Comparison of ENCODE assay signal across 13 cellular contexts in the genomic region with DNA sequence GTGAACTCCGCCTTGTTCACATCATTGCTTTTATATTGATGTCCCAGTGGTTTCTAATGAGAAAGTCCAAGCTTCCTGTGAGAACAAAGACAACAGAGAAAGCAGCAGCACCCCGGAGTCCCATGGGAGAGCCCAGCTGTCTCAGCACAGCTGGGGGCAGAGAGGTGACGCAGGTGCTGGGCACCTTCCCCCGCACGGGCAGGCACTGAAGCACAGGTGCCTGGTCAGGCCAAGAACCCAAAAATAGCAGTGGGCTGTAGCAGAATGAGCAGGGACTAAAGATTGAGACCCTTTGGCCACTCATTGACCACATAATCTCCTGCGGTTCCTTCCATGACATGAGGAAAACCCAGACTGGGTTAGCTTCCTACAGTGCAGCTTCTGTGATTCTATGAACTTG. TPM values are rescaled to one million over a fixed set of nuclear protein-coding genes. Genes with fewer than 3 reads are reported as not detected.
DNase-seq lines count a peak whose midpoint lies in the region; ATAC-seq and TF ChIP-seq lines count a peak whose summit lies in the region.
"Had no signal": no experiment of that assay in that cellular context is flagged by ENCODE, and none has a peak within 500 bp of the region (broad histone marks: within the 10 kb centered on the region; RNA-seq: fewer than 3 reads in every experiment).

No MANE protein-coding gene starts in this region.

- H3K27me3 Mint-ChIP-seq in naive thymus-derived CD8-positive, alpha-beta T cell = no peaks in the 10 kb centered on the region
- H3K27me3 Mint-ChIP-seq: activated naive CD8-positive, alpha-beta T cell had no signal

- POLR2A ChIA-PET in naive thymus-derived CD8-positive, alpha-beta T cell (lab: Charles Lee) = interaction anchor here (0.6 kb wide), 1 partner anchor 29 kb away, joined by 4 read pairs; no protein-coding TSS in a partner anchor

- H3K4me3 Mint-ChIP-seq in naive thymus-derived CD8-positive, alpha-beta T cell = no peak overlapping the region
- H3K4me3 Mint-ChIP-seq: activated naive CD8-positive, alpha-beta T cell; nephron had no signal

- H3K4me3 ChIP-seq in MG63 = no peak overlapping the region
- H3K4me3 ChIP-seq: K562 had no signal

- in situ Hi-C loops in GM13977 (cut with MboI; ENCODE audit: low pct_unique_long_range_greater_than_20kb, low sequenced_read_pairs, unreplicated experiment) = no loop called here

- ATAC-seq in GM21381 (IDR thresholded peaks at IDR 0.05; ENCODE audit: unreplicated experiment) (peak; percentile 94), HG03066 (IDR thresholded peaks at IDR 0.05; ENCODE audit: low read depth, unreplicated experiment) (peak; percentile 84)
- ATAC-seq in naive thymus-derived CD8-positive, alpha-beta T cell = no peak
- ATAC-seq: K562 had no signal

- DNase-seq in GM13977 (ENCODE audit: low spot score) (peak; percentile 31), NCI-H345 (lab: John Stamatoyannopoulos, UW) (peak; percentile 50), NCI-H187 treated with DMSO at 0.1 percent for 48 hours (lab: John Stamatoyannopoulos, UW) (no peak), SIG-M5 treated with dmso at 0.1 percent for 504 hours (lab: John Stamatoyannopoulos, UW; ENCODE audit: unreplicated experiment) (no peak), MG63 (no peak)
- no peak for DNase-seq in naive thymus-derived CD8-positive, alpha-beta T cell
- DNase-seq: C1 segment of cervical spinal cord; stimulated activated CD4-positive, alpha-beta T cell treated with anti-CD3 and anti-CD28 coated beads, Interleukin-2, amount 100 ng/mL, for 24 hours had no signal

- peak overlapping the region in 1 of 10 donors; percentile 14 for H3K27ac Mint-ChIP-seq in naive thymus-derived CD8-positive, alpha-beta T cell
- H3K27ac Mint-ChIP-seq: activated naive CD8-positive, alpha-beta T cell; nephron had no signal

- H3K27me3 ChIP-seq in MG63 = no peaks in the 10 kb centered on the region

- peaks cover 32% of the 10 kb centered on the region for H3K9me3 ChIP-seq in MG63

- peaks cover 30 to 38% (median 30%) of the 10 kb centered on the region in 3 donors for H3K36me3 Mint-ChIP-seq in naive thymus-derived CD8-positive, alpha-beta T cell

- H3K4me1 Mint-ChIP-seq in naive thymus-derived CD8-positive, alpha-beta T cell = peaks cover 0 to 9% (median 3%) of the 10 kb centered on the region in 4 donors
- H3K4me1 Mint-ChIP-seq: nephron had no signal

- TF ChIP-seq CTCF in GM13977 (IDR thresholded peaks at IDR 0.05; ENCODE audit: extremely low read depth, insufficient read depth, missing control alignments) = no peak

- peaks cover 72% of the 10 kb centered on the region for H3K36me3 ChIP-seq in MG63

- peaks cover 4 to 24% (median 11%) of the 10 kb centered on the region in 9 donors for H3K9me3 Mint-ChIP-seq in naive thymus-derived CD8-positive, alpha-beta T cell

RNA-seq across cellular contexts. Expression of a gene that starts 18.8 kb away (rescaled TPM):
- 12.1 and 32.2 TPM in 2 replicates for total RNA-seq in MG63 (2014; rRNA removed; shearing (Covaris generic); ENCODE audit: low replicate concordance)
- 1 to 10 TPM; 9.0 to 9.4 TPM for total RNA-seq in naive thymus-derived CD8-positive, alpha-beta T cell
- 1 to 10 TPM; 4.3 to 6.8 (median 4.4) TPM for polyA plus RNA-seq in naive thymus-derived CD8-positive, alpha-beta T cell

RNA-seq across cellular contexts. Expression of a gene that starts 19.2 kb away (rescaled TPM):
- 74.4 and 90.4 TPM in 2 replicates for total RNA-seq in MG63 (2014; rRNA removed; shearing (Covaris generic); ENCODE audit: low replicate concordance)
- total RNA-seq in naive thymus-derived CD8-positive, alpha-beta T cell = 10 to 100 TPM; 84.6 to 86.5 TPM
- polyA plus RNA-seq in naive thymus-derived CD8-positive, alpha-beta T cell = 10 to 100 TPM; 18.3 to 48.7 (median 27.8) TPM

Comparison
In these comparisons a context has a peak if more than half of its experiments do, and no peak if none do; other contexts are left out.
1. DNase-seq: peak in GM13977 (single experiment) and NCI-H345 (single experiment); none in NCI-H187 treated with DMSO at 0.1 percent for 48 hours (single experiment), SIG-M5 treated with dmso at 0.1 percent for 504 hours (single experiment), MG63 (single experiment) and naive thymus-derived CD8-positive, alpha-beta T cell (0 of 10).
2. ATAC-seq: peak in GM21381 (single experiment) and HG03066 (single experiment); none in naive thymus-derived CD8-positive, alpha-beta T cell (0 of 2).